ENCODE assay signal across 18 cellular contexts in genomic region chr13:23986619-23987018, GRCh38.
DNase-seq lines count a peak whose midpoint lies in the region; ATAC-seq and TF ChIP-seq lines count a peak whose summit lies in the region.
"Had no signal": no experiment of that assay in that cellular context is flagged by ENCODE, and none has a peak within 500 bp of the region (broad histone marks: within the 10 kb centered on the region; RNA-seq: fewer than 3 reads in every experiment).

No MANE protein-coding gene starts in this region.

- no peak for TF ChIP-seq POLR2A in gastrocnemius medialis (IDR thresholded peaks at IDR 0.05)

- H3K27me3 ChIP-seq in AG04450 (ENCODE audit: control insufficient read depth, insufficient read depth, low read length) (no peaks in the 10 kb centered on the region), left lung (peaks cover 0 to 3% of the 10 kb centered on the region in 2 donors), gastrocnemius medialis (peaks cover 0 to 3% (median 0%) of the 10 kb centered on the region in 3 donors)
- H3K27me3 ChIP-seq: colonic mucosa, heart left ventricle had no signal

- H3K4me1 ChIP-seq in left lung = peaks cover 0 to 10% of the 10 kb centered on the region in 2 donors
- peaks cover 0 to 3% of the 10 kb centered on the region in 2 donors for H3K4me1 ChIP-seq in gastrocnemius medialis
- H3K4me1 ChIP-seq: colonic mucosa had no signal

- in situ Hi-C loops in gastrocnemius medialis (cut with MboI; ENCODE audit: low sequenced_read_pairs in 4 of 4) = no loop called here

- peaks cover 29% of the 10 kb centered on the region for H3K4me1 Mint-ChIP-seq in HFFc6 (ENCODE audit: low read depth)
- H3K4me1 Mint-ChIP-seq: activated T-helper 17 cell treated with anti-CD3 and anti-CD28 coated beads, Interleukin-2, amount 50 U/mL, for 72 hours; CD8-positive, alpha-beta memory T cell had no signal

- CTCF ChIA-PET in AG04450 (lab: Charles Lee) = interaction anchor here (0.5 to 1.5 kb wide), 5 partner anchors 26 to 242 kb away, joined by 3 read pairs; no protein-coding TSS in a partner anchor

- no peaks in the 10 kb centered on the region for H3K9me3 Mint-ChIP-seq in HFFc6
- H3K9me3 Mint-ChIP-seq: activated T-helper 17 cell treated with anti-CD3 and anti-CD28 coated beads, Interleukin-2, amount 50 U/mL, for 72 hours; CD8-positive, alpha-beta memory T cell; nephron progenitor cell had no signal

- H3K36me3 Mint-ChIP-seq in HFFc6 (ENCODE audit: low read depth) = no peaks in the 10 kb centered on the region

- ATAC-seq in left lung (peak; percentile 37), gastrocnemius medialis (no peak)
- ATAC-seq: activated T-helper 17 cell treated with anti-CD3 and anti-CD28 coated beads, Interleukin-2, amount 50 U/mL, for 72 hours; heart left ventricle had no signal

- peak overlapping the region; percentile 16; the same call in 1 of the 2 replicates for H3K4me3 Mint-ChIP-seq in HFFc6
- H3K4me3 Mint-ChIP-seq: activated T-helper 17 cell treated with anti-CD3 and anti-CD28 coated beads, Interleukin-2, amount 50 U/mL, for 72 hours; CD8-positive, alpha-beta memory T cell; nephron progenitor cell had no signal

- H3K27ac Mint-ChIP-seq in HFFc6 = peak overlapping the region; percentile 44
- H3K27ac Mint-ChIP-seq: activated T-helper 17 cell treated with anti-CD3 and anti-CD28 coated beads, Interleukin-2, amount 50 U/mL, for 72 hours; nephron progenitor cell had no signal

- H3K9me3 ChIP-seq in AG04450 (ENCODE audit: control insufficient read depth, insufficient read depth, low read length) (no peaks in the 10 kb centered on the region), left lung (no peaks in the 10 kb centered on the region), gastrocnemius medialis (no peaks in the 10 kb centered on the region)
- H3K9me3 ChIP-seq: colonic mucosa, heart left ventricle had no signal

- intact Hi-C loops in left lung (cut with DNase I) = no loop called here
- intact Hi-C loops in gastrocnemius medialis (cut with DNase I; ENCODE audit: low total_unique reads) = no loop called here

- TF ChIP-seq CTCF in AG04450 (IDR thresholded peaks at IDR 0.05; ENCODE audit: low read depth, low read length) (no peak), HFFc6 (IDR thresholded peaks at IDR 0.05) (no peak), choroid plexus epithelial cell (conservative IDR thresholded peaks at IDR 0.05; ENCODE audit: low read depth, low read length) (no peak), left lung (IDR thresholded peaks at IDR 0.05) (no peak), gastrocnemius medialis (IDR thresholded peaks at IDR 0.05 in 4 of 5, conservative IDR thresholded peaks at IDR 0.05 in 1 of 5) (no peak)

- H3K27me3 Mint-ChIP-seq in HFFc6 (ENCODE audit: insufficient read depth) = peaks cover 11% of the 10 kb centered on the region; the same call in 1 of the 2 replicates

- DNase-seq in AG04450 (ENCODE audit: low read depth, low spot score) (peak; percentile 88), HFFc6 (peak; percentile 69), choroid plexus epithelial cell (ENCODE audit: low read depth) (peak; percentile 98), left lung (no peak), gastrocnemius medialis (no peak), NK-92 (lab: John Stamatoyannopoulos, UW; ENCODE audit: unreplicated experiment) (no peak), NCI-H1417 (lab: John Stamatoyannopoulos, UW) (no peak), cerebellum (ENCODE audit: low spot score) (no peak)
- DNase-seq: amygdala; CD8-positive, alpha-beta memory T cell; colonic mucosa; heart left ventricle; islet precursor cell; mammary epithelial cell; NCI-H1694 treated with DMSO at 0.1 percent for 48 hours; nephron progenitor cell; stimulated activated naive CD4-positive, alpha-beta T cell treated with Interleukin-2 at 50 U/mL for 16 hours had no signal

- H3K36me3 ChIP-seq in left lung (no peaks in the 10 kb centered on the region), gastrocnemius medialis (no peaks in the 10 kb centered on the region)
- H3K36me3 ChIP-seq: colonic mucosa, heart left ventricle had no signal

- POLR2A ChIA-PET in AG04450 (lab: Yijun Ruan, JAX) = interaction anchor here (0.6 kb wide), 1 partner anchor 10 kb away, joined by 6 read pairs; no protein-coding TSS in a partner anchor

- H3K27ac ChIP-seq in AG04450 (ENCODE audit: low read depth, low read length) (peak overlapping the region; percentile 79), left lung (peak overlapping the region in 1 of 2 donors; percentile 48), gastrocnemius medialis (no peak overlapping the region)
- H3K27ac ChIP-seq: colonic mucosa, heart left ventricle had no signal

- H3K4me3 ChIP-seq in AG04450 (ENCODE audit: low read depth, low read length) = no peak overlapping the region
- no peak overlapping the region for H3K4me3 ChIP-seq in choroid plexus epithelial cell (ENCODE audit: low read depth, low read length)
- H3K4me3 ChIP-seq in left lung = no peak overlapping the region
- no peak overlapping the region for H3K4me3 ChIP-seq in gastrocnemius medialis
- H3K4me3 ChIP-seq: colonic mucosa, heart left ventricle had no signal

Comparison
In these comparisons a context has a peak if more than half of its experiments do, and no peak if none do; other contexts are left out.
1. DNase-seq: peak in AG04450 (single experiment), HFFc6 (single experiment) and choroid plexus epithelial cell (single experiment); none in left lung (0 of 2), gastrocnemius medialis (0 of 2), NK-92 (single experiment), NCI-H1417 (0 of 3) and cerebellum (single experiment).